Comparison of ENCODE assay signal across 18 cellular contexts in the genomic region with DNA sequence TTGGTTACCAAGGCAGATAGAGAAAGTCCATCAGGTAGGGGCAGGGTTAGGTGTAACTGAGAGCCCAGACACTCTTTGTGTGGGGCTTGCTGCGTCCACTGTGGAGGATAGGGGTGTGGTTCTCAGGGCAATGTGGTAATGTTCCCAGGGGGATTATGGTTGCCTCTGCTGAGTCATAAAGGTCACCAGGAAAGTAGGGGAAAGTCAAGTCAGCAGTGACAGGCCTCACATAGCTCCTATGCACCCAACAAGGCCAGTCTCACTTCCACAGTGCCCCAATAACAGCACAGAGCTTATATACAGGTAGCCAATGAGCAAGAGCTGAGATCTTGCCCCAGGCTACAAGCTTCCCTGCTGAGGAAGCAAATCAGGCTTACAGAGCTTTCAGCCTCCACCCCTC.
DNase-seq lines count a peak whose midpoint lies in the region; ATAC-seq, FAIRE-seq and TF ChIP-seq lines count a peak whose summit lies in the region.
"Had no signal": no experiment of that assay in that cellular context is flagged by ENCODE, and none has a peak within 500 bp of the region (broad histone marks: within the 10 kb centered on the region; RNA-seq: fewer than 3 reads in every experiment).

No MANE protein-coding gene starts in this region.

- H3K9ac ChIP-seq in neural progenitor cell = no peak overlapping the region

- no peaks in the 10 kb centered on the region for H3F3A ChIP-seq in neural progenitor cell (ENCODE audit: low read depth)

- no peak overlapping the region for H3K4me2 ChIP-seq in neural progenitor cell

- no peak overlapping the region for H3K27ac ChIP-seq in foreskin keratinocyte
- no peak overlapping the region for H3K27ac ChIP-seq in neural progenitor cell
- H3K27ac ChIP-seq: epithelial cell of prostate, tibial artery had no signal

- DNase-seq in SW480 (ENCODE audit: low spot score) (peak; percentile 17), foreskin keratinocyte (peak in 1 of 2 donors; percentile 5), GM19240 (ENCODE audit: insufficient read length, low spot score) (no peak), neural progenitor cell (ENCODE audit: low spot score) (no peak), H54 (ENCODE audit: insufficient read length, low spot score) (no peak)
- DNase-seq: activated naive CD8-positive, alpha-beta T cell treated with anti-CD3 and anti-CD28 coated beads for 36 hours; left ventricle myocardium superior; naive thymus-derived CD4-positive, alpha-beta T cell; NCI-H1092; tibial artery had no signal

- H3K9me3 Mint-ChIP-seq in neural progenitor cell = peaks cover 57% of the 10 kb centered on the region

- H3K4me3 Mint-ChIP-seq in neural progenitor cell = no peak overlapping the region
- H3K4me3 Mint-ChIP-seq: activated naive CD8-positive, alpha-beta T cell treated with anti-CD3 and anti-CD28 coated beads for 36 hours; naive thymus-derived CD4-positive, alpha-beta T cell had no signal

- H3K4me3 ChIP-seq in neural progenitor cell = no peak overlapping the region
- H3K4me3 ChIP-seq: tibial artery had no signal

- peaks cover 7% of the 10 kb centered on the region for H3K9me3 ChIP-seq in neural progenitor cell (ENCODE audit: low read depth)

- TF ChIP-seq CTCF in foreskin keratinocyte (conservative IDR thresholded peaks at IDR 0.05) = no peak
- TF ChIP-seq CTCF in neural progenitor cell (IDR thresholded peaks at IDR 0.05) = no peak

- no peak for FAIRE-seq in H54 (lab: Jason Lieb, UNC)
- FAIRE-seq: H1, HTR-8/SVneo had no signal

- H3K36me3 Mint-ChIP-seq in neural progenitor cell = no peaks in the 10 kb centered on the region
- H3K36me3 Mint-ChIP-seq: activated naive CD8-positive, alpha-beta T cell treated with anti-CD3 and anti-CD28 coated beads for 36 hours had no signal

- H4K20me1 ChIP-seq in neural progenitor cell (ENCODE audit: low read depth) = no peaks in the 10 kb centered on the region

- peak; percentile 59 for ATAC-seq in GM18511 (IDR thresholded peaks at IDR 0.05; ENCODE audit: unreplicated experiment)
- ATAC-seq in HG03103 (IDR thresholded peaks at IDR 0.05; ENCODE audit: low read depth, unreplicated experiment) = peak; percentile 67
- peak; percentile 46 for ATAC-seq in foreskin keratinocyte
- ATAC-seq in HG03039 (IDR thresholded peaks at IDR 0.05; ENCODE audit: unreplicated experiment) = no peak
- ATAC-seq: activated CD4-positive, CD25-positive, alpha-beta regulatory T cell treated with anti-CD3 and anti-CD28 coated beads, Interleukin-2, amount 50 U/mL, for 24 hours; left ventricle myocardium superior; naive thymus-derived CD4-positive, alpha-beta T cell; Panc1 had no signal

- no peak for TF ChIP-seq POLR2A in H54 (IDR thresholded peaks at IDR 0.05; ENCODE audit: low read depth, low read length)

- H3K27ac Mint-ChIP-seq in neural progenitor cell = no peak overlapping the region
- H3K27ac Mint-ChIP-seq: activated naive CD8-positive, alpha-beta T cell treated with anti-CD3 and anti-CD28 coated beads for 36 hours; naive thymus-derived CD4-positive, alpha-beta T cell had no signal

- H3K4me1 ChIP-seq in foreskin keratinocyte = no peaks in the 10 kb centered on the region
- no peaks in the 10 kb centered on the region for H3K4me1 ChIP-seq in neural progenitor cell
- H3K4me1 ChIP-seq: tibial artery had no signal

- H3K27me3 Mint-ChIP-seq in neural progenitor cell (ENCODE audit: insufficient read depth, low read depth) = no peaks in the 10 kb centered on the region
- H3K27me3 Mint-ChIP-seq: activated naive CD8-positive, alpha-beta T cell treated with anti-CD3 and anti-CD28 coated beads for 36 hours; naive thymus-derived CD4-positive, alpha-beta T cell had no signal

- no peaks in the 10 kb centered on the region for H3K36me3 ChIP-seq in neural progenitor cell
- H3K36me3 ChIP-seq: tibial artery had no signal

- H2AFZ ChIP-seq in neural progenitor cell (replicated peaks) = no peak overlapping the region

- no peaks in the 10 kb centered on the region for H3K4me1 Mint-ChIP-seq in neural progenitor cell
- H3K4me1 Mint-ChIP-seq: activated naive CD8-positive, alpha-beta T cell treated with anti-CD3 and anti-CD28 coated beads for 36 hours; naive thymus-derived CD4-positive, alpha-beta T cell had no signal

- no peaks in the 10 kb centered on the region for H3K79me2 ChIP-seq in neural progenitor cell (ENCODE audit: low read depth)

- H3K27me3 ChIP-seq in foreskin keratinocyte (no peaks in the 10 kb centered on the region), neural progenitor cell (no peaks in the 10 kb centered on the region)
- H3K27me3 ChIP-seq: tibial artery had no signal
